ENCODE assay signal across 8 cellular contexts in the genomic region with DNA sequence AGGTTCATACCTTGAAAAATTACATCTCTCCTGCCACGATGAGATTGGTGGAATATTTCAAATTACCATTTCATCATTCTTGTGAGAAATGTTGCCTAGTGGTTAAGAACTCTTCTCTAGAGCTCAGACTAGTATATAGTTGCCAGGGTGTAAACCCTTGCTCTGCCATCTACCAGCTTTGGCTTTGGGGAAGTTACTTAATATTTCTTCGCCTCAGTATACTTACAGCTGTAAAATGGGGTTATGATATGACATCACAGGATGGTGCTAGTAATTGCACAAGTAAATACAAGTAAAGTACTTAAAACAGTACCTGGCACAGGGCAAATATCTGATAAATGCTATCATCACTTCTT. TPM values are rescaled to one million over a fixed set of nuclear protein-coding genes. Genes with fewer than 3 reads are reported as not detected.
DNase-seq lines count a peak whose midpoint lies in the region; ATAC-seq and TF ChIP-seq lines count a peak whose summit lies in the region.

No MANE protein-coding gene starts in this region.

- H3K9me3 ChIP-seq in OCI-LY3 (ENCODE audit: insufficient read depth, low read length), result no peaks in the 10 kb centered on the region

- peaks cover 14% of the 10 kb centered on the region for H3K36me3 Mint-ChIP-seq in activated naive CD4-positive, alpha-beta T cell treated with anti-CD3 and anti-CD28 coated beads for 36 hours (ENCODE audit: low read depth)
- peaks cover 10% of the 10 kb centered on the region for H3K36me3 Mint-ChIP-seq in dendritic cell treated with granulocyte-macrophage colony-stimulating factor and Interleukin-4, amounts not matched to agents 40 ng/mL and 50 ng/mL, for 4 days (ENCODE audit: low read depth)
- no peaks in the 10 kb centered on the region for H3K36me3 Mint-ChIP-seq in nephron (ENCODE audit: low read depth)

- intact Hi-C loops in activated naive CD4-positive, alpha-beta T cell treated with anti-CD3 and anti-CD28 coated beads for 36 hours (cut with micrococcal nuclease), result loop anchor here (1.0 to 10.0 kb wide), 3 partner anchors 13 to 548 kb away; no protein-coding TSS in a partner anchor
- intact Hi-C loops in dendritic cell treated with granulocyte-macrophage colony-stimulating factor and Interleukin-4, amounts not matched to agents 40 ng/mL and 50 ng/mL, for 4 days (cut with micrococcal nuclease), result loop anchor here (5.0 to 10.0 kb wide), 2 partner anchors 212 to 541 kb away; a partner anchor contains a TSS

- peak overlapping the region; percentile 96 for H3K4me3 Mint-ChIP-seq in activated naive CD4-positive, alpha-beta T cell treated with anti-CD3 and anti-CD28 coated beads for 36 hours
- peak overlapping the region; percentile 98 for H3K4me3 Mint-ChIP-seq in dendritic cell treated with granulocyte-macrophage colony-stimulating factor and Interleukin-4, amounts not matched to agents 40 ng/mL and 50 ng/mL, for 4 days
- H3K4me3 Mint-ChIP-seq in nephron, result peak overlapping the region; percentile 96 to 99 (median 97)

- peak; percentile 14 for DNase-seq in activated naive CD4-positive, alpha-beta T cell treated with anti-CD3 and anti-CD28 coated beads for 36 hours
- DNase-seq in activated naive CD4-positive, alpha-beta T cell treated with anti-CD3 and anti-CD28 coated beads, Interleukin-2, amount 50 U/mL, for 16 hours, result no peak
- DNase-seq in stimulated activated naive CD4-positive, alpha-beta T cell treated with Interleukin-2 at 50 U/mL for 16 hours (lab: John Stamatoyannopoulos, UW), result no peak

- H3K4me2 ChIP-seq in OCI-LY3 (ENCODE audit: low read length), result peak overlapping the region; percentile 88

- ATAC-seq in GM21528 (IDR thresholded peaks at IDR 0.05; ENCODE audit: low FRiP score, unreplicated experiment) (no peak), GM19023 (IDR thresholded peaks at IDR 0.05; ENCODE audit: unreplicated experiment) (no peak)

- peak overlapping the region; percentile 96 for H3K27ac ChIP-seq in OCI-LY3 (ENCODE audit: low read length)

- peak overlapping the region; percentile 88 for H3K4me3 ChIP-seq in OCI-LY3 (ENCODE audit: low read length)

- H3K27me3 ChIP-seq in OCI-LY3 (ENCODE audit: low read depth, low read length), result no peaks in the 10 kb centered on the region

- peaks cover 19% of the 10 kb centered on the region for H4K20me1 ChIP-seq in OCI-LY3 (ENCODE audit: insufficient read depth, low read length)

- CTCF ChIA-PET in activated naive CD4-positive, alpha-beta T cell treated with anti-CD3 and anti-CD28 coated beads for 36 hours (lab: Charles Lee), result interaction anchor here (0.6 kb wide), 1 partner anchor 71 kb away, joined by 3 read pairs; no protein-coding TSS in a partner anchor

- peak overlapping the region; percentile 93 for H3K9ac ChIP-seq in OCI-LY3 (ENCODE audit: low read length)

- H3K27me3 Mint-ChIP-seq in activated naive CD4-positive, alpha-beta T cell treated with anti-CD3 and anti-CD28 coated beads for 36 hours (ENCODE audit: low read depth), result no peaks in the 10 kb centered on the region
- H3K27me3 Mint-ChIP-seq in dendritic cell treated with granulocyte-macrophage colony-stimulating factor and Interleukin-4, amounts not matched to agents 40 ng/mL and 50 ng/mL, for 4 days, result no peaks in the 10 kb centered on the region
- H3K27me3 Mint-ChIP-seq in nephron (ENCODE audit: low read depth), result no peaks in the 10 kb centered on the region

- peaks cover 11% of the 10 kb centered on the region for H3K36me3 ChIP-seq in OCI-LY3 (replicated peaks; ENCODE audit: low read depth, low read length)

- H2AFZ ChIP-seq in OCI-LY3 (ENCODE audit: low read depth, low read length), result no peak overlapping the region

- H3K27ac Mint-ChIP-seq in activated naive CD4-positive, alpha-beta T cell treated with anti-CD3 and anti-CD28 coated beads for 36 hours, result peak overlapping the region; percentile 92
- H3K27ac Mint-ChIP-seq in dendritic cell treated with granulocyte-macrophage colony-stimulating factor and Interleukin-4, amounts not matched to agents 40 ng/mL and 50 ng/mL, for 4 days, result peak overlapping the region; percentile 91
- H3K27ac Mint-ChIP-seq in nephron, result peak overlapping the region; percentile 87 to 94 (median 93)

- peaks cover 71% of the 10 kb centered on the region for H3K79me2 ChIP-seq in OCI-LY3 (ENCODE audit: low read length)

- H3K9me3 Mint-ChIP-seq in activated naive CD4-positive, alpha-beta T cell treated with anti-CD3 and anti-CD28 coated beads for 36 hours, result no peaks in the 10 kb centered on the region
- no peaks in the 10 kb centered on the region for H3K9me3 Mint-ChIP-seq in dendritic cell treated with granulocyte-macrophage colony-stimulating factor and Interleukin-4, amounts not matched to agents 40 ng/mL and 50 ng/mL, for 4 days
- no peaks in the 10 kb centered on the region for H3K9me3 Mint-ChIP-seq in nephron

- peaks cover 43% of the 10 kb centered on the region for H3K4me1 ChIP-seq in OCI-LY3 (ENCODE audit: low read length)

- H3K4me1 Mint-ChIP-seq in activated naive CD4-positive, alpha-beta T cell treated with anti-CD3 and anti-CD28 coated beads for 36 hours (ENCODE audit: low read depth), result peaks cover 38% of the 10 kb centered on the region
- H3K4me1 Mint-ChIP-seq in dendritic cell treated with granulocyte-macrophage colony-stimulating factor and Interleukin-4, amounts not matched to agents 40 ng/mL and 50 ng/mL, for 4 days (ENCODE audit: low read depth), result peaks cover 54% of the 10 kb centered on the region
- peaks cover 33% of the 10 kb centered on the region for H3K4me1 Mint-ChIP-seq in nephron

- TF ChIP-seq CTCF in OCI-LY3 (IDR thresholded peaks at IDR 0.05; ENCODE audit: low read depth, low read length) (no peak), nephron (IDR thresholded peaks at IDR 0.05; ENCODE audit: unreplicated experiment in 3 of 3) (no peak)

RNA-seq across cellular contexts. Expression of a gene that starts 1.5 kb away (rescaled TPM):
- 1 to 10 TPM; 8.4 to 8.7 TPM for total RNA-seq in activated naive CD4-positive, alpha-beta T cell treated with anti-CD3 and anti-CD28 coated beads for 36 hours
